In genomic region chr19:18173054-18173571, GRCh38 we compare ENCODE assay signal across 8 cellular contexts. TPM values are rescaled to one million over a fixed set of nuclear protein-coding genes. Genes with fewer than 3 reads are reported as not detected.
DNase-seq lines count a peak whose midpoint lies in the region; ATAC-seq and TF ChIP-seq lines count a peak whose summit lies in the region.

No MANE protein-coding gene starts in this region.

- ATAC-seq in GM21447 (IDR thresholded peaks at IDR 0.05; ENCODE audit: unreplicated experiment) = peak; percentile 3

- H3K36me3 ChIP-seq in A673 (ENCODE audit: insufficient read depth, low read length, poor library complexity, severe bottlenecking) = no peaks in the 10 kb centered on the region
- H3K36me3 ChIP-seq in SU-DHL-6 (ENCODE audit: low read length) = peaks cover 22% of the 10 kb centered on the region
- peaks cover 5 to 11% (median 5%) of the 10 kb centered on the region in 3 donors for H3K36me3 ChIP-seq in skeletal muscle tissue (ENCODE audit: control insufficient read depth in 3 of 3, insufficient read depth in 3 of 3, low read length in 3 of 3)

- POLR2A ChIA-PET in A673 (lab: Charles Lee; ENCODE audit: low non-redundant PET) = no interaction called here

- H3K4me1 ChIP-seq in A673 (ENCODE audit: insufficient read depth, low read length, poor library complexity, severe bottlenecking) (no peaks in the 10 kb centered on the region), skeletal muscle tissue (ENCODE audit: control insufficient read depth in 3 of 3, insufficient read depth in 3 of 3, low read length in 3 of 3) (peaks cover 11 to 26% (median 15%) of the 10 kb centered on the region in 3 donors)

- peaks cover 26% of the 10 kb centered on the region for H3K79me2 ChIP-seq in SU-DHL-6 (ENCODE audit: insufficient read depth, low read length)

- intact Hi-C loops in A673 (cut with micrococcal nuclease; ENCODE audit: unreplicated experiment) (no loop called here), cardiac septum (cut with DNase I) (no loop called here)

- H3K9me2 ChIP-seq in SU-DHL-6 (replicated peaks; ENCODE audit: insufficient read depth, low read length) = no peaks in the 10 kb centered on the region

- CTCF ChIA-PET in A673 (lab: Charles Lee) = no interaction called here

- DNase-seq in A673 (ENCODE audit: low spot score) (no peak), cardiac septum (ENCODE audit: low spot score) (peak; percentile 90), T1000 (lab: John Stamatoyannopoulos, UW) (no peak), NCI-H2227 treated with DMSO at 0.1 percent for 48 hours (lab: John Stamatoyannopoulos, UW) (no peak), KG1 (lab: John Stamatoyannopoulos, UW) (no peak)

- H3K27ac ChIP-seq in A673 (ENCODE audit: low read depth, low read length, poor library complexity, severe bottlenecking) = no peak overlapping the region
- peak overlapping the region; percentile 93 for H3K27ac ChIP-seq in SU-DHL-6 (ENCODE audit: low read depth, low read length)
- H3K27ac ChIP-seq in skeletal muscle tissue (ENCODE audit: low read depth, low read length) = peak overlapping the region; percentile 54

- H3K9me3 ChIP-seq in A673 (ENCODE audit: low read depth, low read length, poor library complexity, severe bottlenecking) (no peaks in the 10 kb centered on the region), SU-DHL-6 (ENCODE audit: insufficient read depth, low read length) (no peaks in the 10 kb centered on the region), skeletal muscle tissue (ENCODE audit: control insufficient read depth in 3 of 3, low read length in 3 of 3) (no peaks in the 10 kb centered on the region)

- H3K4me2 ChIP-seq in SU-DHL-6 (ENCODE audit: low read depth, low read length, poor library complexity, severe bottlenecking) = peak overlapping the region; percentile 55

- H3K4me3 ChIP-seq in A673 (ENCODE audit: low read depth, low read length, poor library complexity, severe bottlenecking) (peak overlapping the region; percentile 53), SU-DHL-6 (ENCODE audit: insufficient read depth, low read length, poor library complexity, severe bottlenecking) (peak overlapping the region; percentile 42), skeletal muscle tissue (ENCODE audit: low read length in 3 of 3) (peak overlapping the region; percentile 77 to 84 (median 78))

- peak overlapping the region; percentile 84 for H3K9ac ChIP-seq in SU-DHL-6 (ENCODE audit: low read length)
- H3K9ac ChIP-seq in skeletal muscle tissue (ENCODE audit: low read depth in 1 of 3, low read length in 3 of 3) = peak overlapping the region; percentile 70 to 79 (median 79)

- peaks cover 47% of the 10 kb centered on the region for H3F3A ChIP-seq in SU-DHL-6 (ENCODE audit: insufficient read depth)

- no TSS peak for BruUV-seq in A673 (replicated peaks; lab: Mats Ljungman, UMichigan)

- peaks cover 4% of the 10 kb centered on the region; the same call in 1 of the 2 replicates for H4K20me1 ChIP-seq in SU-DHL-6 (ENCODE audit: low read depth, low read length)

- no peak overlapping the region for H2AFZ ChIP-seq in SU-DHL-6 (ENCODE audit: low read depth, low read length, severe bottlenecking)

- TF ChIP-seq CTCF in A673 (conservative IDR thresholded peaks at IDR 0.05; ENCODE audit: low read depth, low read length) (no peak), SU-DHL-6 (IDR thresholded peaks at IDR 0.05; ENCODE audit: insufficient read depth, low read length, poor library complexity, severe bottlenecking) (no peak)

- H3K27me3 ChIP-seq in A673 (replicated peaks; ENCODE audit: insufficient read depth, low read depth, low read length, poor library complexity) = no peaks in the 10 kb centered on the region
- no peaks in the 10 kb centered on the region for H3K27me3 ChIP-seq in SU-DHL-6 (ENCODE audit: low read length)
- peaks cover 0 to 4% (median 0%) of the 10 kb centered on the region in 3 donors for H3K27me3 ChIP-seq in skeletal muscle tissue (ENCODE audit: control insufficient read depth in 3 of 3, insufficient read depth in 3 of 3, low read length in 3 of 3)

RNA-seq across cellular contexts. Expression of gene IFI30, which starts 0.5 kb away (rescaled TPM):
- total RNA-seq in A673 (2021) = not detected in 2 replicates
- 14.6 TPM for total RNA-seq in cardiac septum
- 3.7 TPM for total RNA-seq in skeletal muscle tissue

RNA-seq across cellular contexts. Expression of gene MPV17L2, which starts 19.9 kb away (rescaled TPM):
- total RNA-seq in A673 (2021) (20.2 and 21.3 TPM in 2 replicates), cardiac septum (14.6 TPM), skeletal muscle tissue (4.2 TPM)

RNA-seq across cellular contexts. Expression of gene PIK3R2, which starts 20.1 kb away (rescaled TPM):
- total RNA-seq in A673 (2021) = 38.1 and 41.9 TPM in 2 replicates
- total RNA-seq in cardiac septum = 28.3 TPM
- total RNA-seq in skeletal muscle tissue = 11.5 TPM

RNA-seq across cellular contexts. Expression of gene RAB3A, which starts 30.7 kb away (rescaled TPM):
- total RNA-seq in A673 (2021) = 2.9 and 4.2 TPM in 2 replicates
- total RNA-seq in cardiac septum = 21.7 TPM
- total RNA-seq in skeletal muscle tissue = 0.52 TPM

RNA-seq across cellular contexts. Expression of gene PDE4C, which starts 53.1 kb away (rescaled TPM):
- total RNA-seq in A673 (2021) (not detected in 2 replicates), cardiac septum (1.3 TPM), skeletal muscle tissue (2.1 TPM)
